In the genomic region with DNA sequence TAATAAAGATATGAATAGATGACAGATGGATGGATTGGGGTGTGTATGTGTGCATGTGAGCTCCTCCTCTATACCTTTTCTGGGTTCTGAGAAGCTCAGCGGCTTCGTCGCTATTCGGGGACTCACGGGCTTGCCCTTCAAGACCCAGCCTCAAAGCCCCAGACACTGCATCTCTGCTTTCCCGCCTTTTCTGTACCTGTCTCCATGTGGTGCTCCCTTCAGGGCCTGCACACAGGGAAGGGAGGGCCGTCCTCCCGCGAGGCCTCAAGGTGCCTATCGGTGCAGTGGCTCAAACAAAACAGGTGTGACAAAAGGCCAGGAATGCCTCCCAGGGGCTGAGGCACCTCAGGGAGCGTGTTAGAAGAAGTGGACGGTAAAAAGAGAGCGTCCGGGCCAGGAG, we compare ENCODE assay signal across 31 cellular contexts. TPM values are rescaled to one million over a fixed set of nuclear protein-coding genes. Genes with fewer than 3 reads are reported as not detected.
DNase-seq lines count a peak whose midpoint lies in the region; ATAC-seq, FAIRE-seq and TF ChIP-seq lines count a peak whose summit lies in the region.
"Had no signal": no experiment of that assay in that cellular context is flagged by ENCODE, and none has a peak within 500 bp of the region (broad histone marks: within the 10 kb centered on the region; RNA-seq: fewer than 3 reads in every experiment).

No MANE protein-coding gene starts in this region.

- H4K20me1 ChIP-seq in K562 (replicated peaks; ENCODE audit: control insufficient read depth, insufficient read depth, low read length) (peaks cover 10% of the 10 kb centered on the region; the same call in 1 of the 2 replicates), neural progenitor cell (ENCODE audit: low read depth) (no peaks in the 10 kb centered on the region)
- H4K20me1 ChIP-seq: BLaER1 had no signal

- POLR2A ChIA-PET in A549 (lab: Yijun Ruan, JAX) (no interaction called here), K562 (lab: Yijun Ruan, JAX) (interaction anchor here (1.0 to 1.1 kb wide), 2 partner anchors 13 to 21 kb away, joined by 3 read pairs; no protein-coding TSS in a partner anchor)

- H2BK5ac ChIP-seq in mesendoderm (ENCODE audit: low read length), result peak overlapping the region; percentile 35

- H4K5ac ChIP-seq in mesendoderm (ENCODE audit: low read length), result no peak overlapping the region

- DNase-seq in A549 (ENCODE audit: low read depth in 1 of 2, low spot score in 1 of 2) (no peak), K562 (ENCODE audit: extremely low read depth in 1 of 4, low spot score in 3 of 4) (no peak), mesendoderm (no peak), upper lobe of right lung (no peak), neural progenitor cell (ENCODE audit: low spot score) (no peak), NCI-H345 (lab: John Stamatoyannopoulos, UW) (no peak)
- DNase-seq: ACHN; BE2C; C1 segment of cervical spinal cord; CD4-positive, alpha-beta memory T cell; CD4-positive, CD25-positive, alpha-beta regulatory T cell; CD8-positive, alpha-beta memory T cell; COR-L47; DMS 273 treated with DMSO at 0.1 percent for 48 hours; DMS153; DMS53; DMS79; DND-41; EL; GDM1 had no signal

- TF ChIP-seq CTCF in A549 (IDR thresholded peaks at IDR 0.05), result no peak
- no peak for TF ChIP-seq CTCF in K562 (IDR thresholded peaks at IDR 0.05 in 2 of 3, conservative IDR thresholded peaks at IDR 0.05 in 1 of 3; ENCODE audit: insufficient read depth in 2 of 3, low read depth in 1 of 3, low read length in 3 of 3)
- TF ChIP-seq CTCF in upper lobe of right lung (IDR thresholded peaks at IDR 0.05), result no peak
- no peak for TF ChIP-seq CTCF in neural progenitor cell (IDR thresholded peaks at IDR 0.05)

- H2AFZ ChIP-seq in K562 (ENCODE audit: low read depth, low read length), result no peak overlapping the region
- no peak overlapping the region for H2AFZ ChIP-seq in neural progenitor cell (replicated peaks)

- H3K4me1 ChIP-seq in A549, result no peaks in the 10 kb centered on the region
- H3K4me1 ChIP-seq in K562 (replicated peaks in 1 of 2; ENCODE audit: control insufficient read depth in 2 of 2, insufficient read depth in 2 of 2, low read length in 2 of 2), result no peaks in the 10 kb centered on the region
- peaks cover 13% of the 10 kb centered on the region for H3K4me1 ChIP-seq in mesendoderm (ENCODE audit: control insufficient read depth, low read depth, low read length)
- H3K4me1 ChIP-seq in upper lobe of right lung, result no peaks in the 10 kb centered on the region
- peaks cover 8% of the 10 kb centered on the region for H3K4me1 ChIP-seq in neural progenitor cell

- H3K18ac ChIP-seq in mesendoderm (ENCODE audit: low read length), result no peak overlapping the region

- CTCF ChIA-PET in A549 (lab: Yijun Ruan, JAX), result interaction anchor here (0.9 to 17.2 kb wide), 12 partner anchors 12 to 636 kb away, joined by 3 to 368 read pairs (median 4); a partner anchor contains a TSS
- CTCF ChIA-PET in K562 (lab: Yijun Ruan, JAX; ENCODE audit: low intra/inter-chr PET ratio), result no interaction called here

- no peaks in the 10 kb centered on the region for H3K36me3 Mint-ChIP-seq in neural progenitor cell
- H3K36me3 Mint-ChIP-seq: CD14-positive monocyte; CD4-positive, alpha-beta memory T cell; CD4-positive, CD25-positive, alpha-beta regulatory T cell; CD8-positive, alpha-beta memory T cell had no signal

- ATAC-seq in A549, result no peak
- ATAC-seq in K562, result no peak
- no peak for ATAC-seq in upper lobe of right lung
- ATAC-seq: GM12878 had no signal

- H3K9me1 ChIP-seq in K562 (ENCODE audit: control insufficient read depth, insufficient read depth, low read length), result no peaks in the 10 kb centered on the region

- in situ Hi-C loops in K562 (cut with MboI), result no loop called here

- H3K9ac ChIP-seq in K562 (ENCODE audit: insufficient read depth in 1 of 2, low read depth in 2 of 2, low read length in 2 of 2), result 0 out of 4 replicates have a peak overlapping the region, but pooled peaks of 1 of the 2 experiments have one; percentile 6
- H3K9ac ChIP-seq in mesendoderm (ENCODE audit: low read length), result no peak overlapping the region
- no peak overlapping the region for H3K9ac ChIP-seq in neural progenitor cell
- H3K9ac ChIP-seq: BLaER1 had no signal

- H3K27ac Mint-ChIP-seq in neural progenitor cell, result no peak overlapping the region
- H3K27ac Mint-ChIP-seq: CD14-positive monocyte; CD4-positive, CD25-positive, alpha-beta regulatory T cell had no signal

- H3K23ac ChIP-seq in mesendoderm (ENCODE audit: low read length), result no peak overlapping the region

- no peak for FAIRE-seq in A549 (lab: Jason Lieb, UNC)
- FAIRE-seq in K562 (lab: Jason Lieb, UNC), result no peak
- FAIRE-seq: GM12878, GM12892, GM18507 had no signal

- no peak overlapping the region for H2BK15ac ChIP-seq in mesendoderm (replicated peaks; ENCODE audit: low read depth)

- intact Hi-C loops in K562 (cut with micrococcal nuclease), result no loop called here
- intact Hi-C loops in upper lobe of right lung (cut with DNase I), result no loop called here

- TF ChIP-seq RAD21 in A549 (conservative IDR thresholded peaks at IDR 0.05 in 1 of 2, IDR thresholded peaks at IDR 0.05 in 1 of 2) (no peak), K562 (CRISPR knock-in tag; conservative IDR thresholded peaks at IDR 0.05 in 1 of 2, IDR thresholded peaks at IDR 0.05 in 1 of 2) (no peak)

- no peaks in the 10 kb centered on the region for H3K36me3 ChIP-seq in K562 (ENCODE audit: control insufficient read depth, insufficient read depth, low read length)
- no peaks in the 10 kb centered on the region for H3K36me3 ChIP-seq in mesendoderm (ENCODE audit: control insufficient read depth, insufficient read depth, low read length)
- no peaks in the 10 kb centered on the region for H3K36me3 ChIP-seq in upper lobe of right lung
- no peaks in the 10 kb centered on the region for H3K36me3 ChIP-seq in neural progenitor cell
- H3K36me3 ChIP-seq: BE2C, BLaER1 had no signal

- no peaks in the 10 kb centered on the region for H3K79me2 ChIP-seq in K562 (ENCODE audit: control insufficient read depth, insufficient read depth, low read length)
- no peaks in the 10 kb centered on the region for H3K79me2 ChIP-seq in mesendoderm (ENCODE audit: control insufficient read depth, insufficient read depth, low read length)
- no peaks in the 10 kb centered on the region for H3K79me2 ChIP-seq in neural progenitor cell (ENCODE audit: low read depth)

- no peaks in the 10 kb centered on the region for H3K79me1 ChIP-seq in mesendoderm (ENCODE audit: low read length)

- 81% methylated on average over 14 of the region's 14 CpGs for WGBS in A549 (ENCODE audit: missing lambda C conversion rate)
- 14% methylated on average over 14 of the region's 14 CpGs for WGBS in K562 (ENCODE audit: insufficient coverage, low coverage, missing lambda C conversion rate)
- no CpG with 5 or more reads among the region's 14 CpGs for whole genome bisulfite sequencing in mesendoderm (ENCODE audit: extremely low coverage, insufficient coverage, low lambda C conversion rate)

- H3K4me2 ChIP-seq in A549 (no peak overlapping the region), K562 (ENCODE audit: insufficient read depth, low read length) (no peak overlapping the region), mesendoderm (ENCODE audit: low read length) (no peak overlapping the region), neural progenitor cell (no peak overlapping the region)
- H3K4me2 ChIP-seq: BLaER1 had no signal

- no peaks in the 10 kb centered on the region for H3F3A ChIP-seq in neural progenitor cell (ENCODE audit: low read depth)

- peaks cover 4% of the 10 kb centered on the region for H3K27me3 Mint-ChIP-seq in neural progenitor cell (ENCODE audit: insufficient read depth, low read depth)
- H3K27me3 Mint-ChIP-seq: CD4-positive, alpha-beta memory T cell; CD4-positive, CD25-positive, alpha-beta regulatory T cell had no signal

- H2AK5ac ChIP-seq in mesendoderm (ENCODE audit: low read length), result peak overlapping the region; percentile 97

- H3K4me3 ChIP-seq in A549 (no peak overlapping the region), K562 (no peak overlapping the region), mesendoderm (ENCODE audit: low read length) (no peak overlapping the region), upper lobe of right lung (no peak overlapping the region), neural progenitor cell (no peak overlapping the region)
- H3K4me3 ChIP-seq: BLaER1, GM12878 had no signal

- H3K56ac ChIP-seq in mesendoderm (ENCODE audit: low read length), result no peak overlapping the region

- H3K27me3 ChIP-seq in K562 (ENCODE audit: control insufficient read depth in 2 of 2, insufficient read depth in 2 of 2, low read length in 2 of 2), result peaks cover 7 to 20% of the 10 kb centered on the region in 2 experiments; a peak in 4 of 5 replicates
- H3K27me3 ChIP-seq in mesendoderm (ENCODE audit: insufficient read depth, low read length, poor library complexity), result no peaks in the 10 kb centered on the region
- H3K27me3 ChIP-seq in upper lobe of right lung, result no peaks in the 10 kb centered on the region
- no peaks in the 10 kb centered on the region for H3K27me3 ChIP-seq in neural progenitor cell
- H3K27me3 ChIP-seq: BE2C, BLaER1 had no signal

- no peaks in the 10 kb centered on the region for H3K4me1 Mint-ChIP-seq in neural progenitor cell
- H3K4me1 Mint-ChIP-seq: CD4-positive, alpha-beta memory T cell; CD8-positive, alpha-beta memory T cell had no signal

- no peak overlapping the region for H3K4me3 Mint-ChIP-seq in neural progenitor cell
- H3K4me3 Mint-ChIP-seq: CD14-positive monocyte; CD4-positive, alpha-beta memory T cell; CD4-positive, CD25-positive, alpha-beta regulatory T cell; CD8-positive, alpha-beta memory T cell had no signal

- no peak overlapping the region for H3K4ac ChIP-seq in mesendoderm (ENCODE audit: low read depth, low read length)

- H3K9me3 Mint-ChIP-seq in neural progenitor cell, result no peaks in the 10 kb centered on the region
- H3K9me3 Mint-ChIP-seq: CD14-positive monocyte; CD8-positive, alpha-beta memory T cell had no signal

- BruUV-seq in K562 (replicated peaks; lab: Mats Ljungman, UMichigan), result no TSS peak

- H3K27ac ChIP-seq in A549, result no peak overlapping the region
- H3K27ac ChIP-seq in K562 (ENCODE audit: extremely low read depth, low read depth, low read length), result no peak overlapping the region
- H3K27ac ChIP-seq in mesendoderm (ENCODE audit: low read depth, low read length), result no peak overlapping the region
- no peak overlapping the region for H3K27ac ChIP-seq in upper lobe of right lung
- no peak overlapping the region for H3K27ac ChIP-seq in neural progenitor cell
- H3K27ac ChIP-seq: 22Rv1, BLaER1 had no signal

- no peak overlapping the region for H2BK120ac ChIP-seq in mesendoderm (ENCODE audit: low read depth, low read length)

- TF ChIP-seq EP300 in A549 (IDR thresholded peaks at IDR 0.05), result no peak
- no peak for TF ChIP-seq EP300 in K562 (IDR thresholded peaks at IDR 0.05; ENCODE audit: low read length)

- TF ChIP-seq POLR2A in A549 (IDR thresholded peaks at IDR 0.05; ENCODE audit: low read length), result no peak
- no peak for TF ChIP-seq POLR2A in K562 (conservative IDR thresholded peaks at IDR 0.05)

- no peaks in the 10 kb centered on the region for H3K9me3 ChIP-seq in A549
- no peaks in the 10 kb centered on the region for H3K9me3 ChIP-seq in K562 (replicated peaks; ENCODE audit: control insufficient read depth, insufficient read depth, low read depth, low read length)
- no peaks in the 10 kb centered on the region for H3K9me3 ChIP-seq in upper lobe of right lung
- H3K9me3 ChIP-seq in neural progenitor cell (ENCODE audit: low read depth), result no peaks in the 10 kb centered on the region
- H3K9me3 ChIP-seq: BE2C, BLaER1 had no signal

- H4K8ac ChIP-seq in mesendoderm (ENCODE audit: low read depth, low read length), result no peak overlapping the region

RNA-seq across cellular contexts. Expression of a gene that starts 16.2 kb away (rescaled TPM):
- polyA plus RNA-seq in A549 (2011; rRNA removed) (not detected in 2 replicates), A549 (2017; fragmentation: RNase III; extraction: RNeasy Plus Mini Kit Qiagen cat#74134 plus additional on column Dnase treatment) (not detected in 3 replicates), K562 (2011; rRNA removed) (not detected in 2 replicates), K562 (2014; fragmentation: Illumina TruSeq; extraction: Trizol) (not detected in 2 replicates), K562 (2014; fragmentation: Nextera tagmentation; extraction: Ambion mirVana) (not detected), K562 (2014; rRNA removed) (not detected in 2 replicates)
- polyA plus RNA-seq in A549 (2012; cell fraction: cytosol; rRNA removed), result not detected in 2 replicates
- not detected in 2 replicates for polyA plus RNA-seq in A549 (2012; cell fraction: nucleus; rRNA removed)
- polyA minus RNA-seq in A549 (2011; rRNA and poly(A)+ RNA removed), result not detected in 2 replicates
- total RNA-seq in K562 (2011; cell fraction: chromatin; rRNA removed; ENCODE audit: low replicate concordance), result not detected in 2 replicates
- not detected in 2 replicates for total RNA-seq in K562 (2011; cell fraction: nucleolus; rRNA removed)
- total RNA-seq in K562 (2011; cell fraction: nucleoplasm; rRNA removed), result not detected in 2 replicates
- total RNA-seq in K562 (2014; rRNA removed) (not detected in 2 replicates), K562 (2014; rRNA removed; fragmentation: Illumina TruSeq; extraction: Trizol) (not detected in 2 replicates), K562 (2015; rRNA removed; fragmentation: Illumina TruSeq; extraction: Trizol) (not detected in 2 replicates), K562 (2021) (not detected in 2 replicates), upper lobe of right lung (not detected), neural progenitor cell (ENCODE audit: low replicate concordance) (not detected in 2 replicates)
- polyA plus RNA-seq in K562 (2011; cell fraction: cytosol; rRNA removed), result not detected in 2 replicates
- polyA plus RNA-seq in K562 (2011; cell fraction: nucleus; rRNA removed), result not detected in 2 replicates
- polyA plus RNA-seq in K562 (2012), result not detected in 2 replicates
- polyA minus RNA-seq in K562 (2011; rRNA and poly(A)+ RNA removed), result not detected in 2 replicates
- not detected in 2 replicates for polyA minus RNA-seq in K562 (2011; cell fraction: cytosol; rRNA and poly(A)+ RNA removed)
- polyA minus RNA-seq in K562 (2011; cell fraction: nucleus; rRNA and poly(A)+ RNA removed), result not detected in 2 replicates
- 1.7 TPM for polyA plus RNA-seq in mesendoderm (2013, experiment 1 of 2)
- 1.7 TPM for polyA plus RNA-seq in mesendoderm (2013, experiment 2 of 2)
- total RNA-seq: A172; A673; CD4-positive, alpha-beta memory T cell; CD4-positive, CD25-positive, alpha-beta regulatory T cell; CD8-positive, alpha-beta memory T cell; Daoy; G401; GM12878 had no signal
- polyA plus RNA-seq: AG04450; CD14-positive monocyte; CD4-positive, alpha-beta memory T cell; CD4-positive, CD25-positive, alpha-beta regulatory T cell; CD8-positive, alpha-beta memory T cell had no signal

RNA-seq across cellular contexts. Expression of a gene that starts 26.0 kb away (rescaled TPM):
- 0.24 and 0.30 TPM in 2 replicates for polyA plus RNA-seq in A549 (2011; rRNA removed)
- not detected in 2 replicates for polyA plus RNA-seq in A549 (2012; cell fraction: cytosol; rRNA removed)
- polyA plus RNA-seq in A549 (2012; cell fraction: nucleus; rRNA removed), result not detected in 2 replicates
- polyA plus RNA-seq in A549 (2017; fragmentation: RNase III; extraction: RNeasy Plus Mini Kit Qiagen cat#74134 plus additional on column Dnase treatment), result not detected in 3 replicates
- polyA minus RNA-seq in A549 (2011; rRNA and poly(A)+ RNA removed), result 0.12 TPM in 1 of 2 replicates, not detected in the other
- not detected in 2 replicates for total RNA-seq in K562 (2011; cell fraction: chromatin; rRNA removed; ENCODE audit: low replicate concordance)
- not detected in 2 replicates for total RNA-seq in K562 (2011; cell fraction: nucleolus; rRNA removed)
- not detected in 2 replicates for total RNA-seq in K562 (2011; cell fraction: nucleoplasm; rRNA removed)
- total RNA-seq in K562 (2014; rRNA removed), result not detected in 2 replicates
- total RNA-seq in K562 (2014; rRNA removed; fragmentation: Illumina TruSeq; extraction: Trizol), result not detected in 2 replicates
- not detected in 2 replicates for total RNA-seq in K562 (2015; rRNA removed; fragmentation: Illumina TruSeq; extraction: Trizol)
- total RNA-seq in K562 (2021), result not detected in 2 replicates
- not detected in 2 replicates for polyA plus RNA-seq in K562 (2011; rRNA removed)
- polyA plus RNA-seq in K562 (2011; cell fraction: cytosol; rRNA removed), result not detected in 2 replicates
- not detected in 2 replicates for polyA plus RNA-seq in K562 (2011; cell fraction: nucleus; rRNA removed)
- not detected in 2 replicates for polyA plus RNA-seq in K562 (2012)
- polyA plus RNA-seq in K562 (2014; fragmentation: Illumina TruSeq; extraction: Trizol), result not detected in 2 replicates
- not detected for polyA plus RNA-seq in K562 (2014; fragmentation: Nextera tagmentation; extraction: Ambion mirVana)
- not detected in 2 replicates for polyA plus RNA-seq in K562 (2014; rRNA removed)
- not detected in 2 replicates for polyA minus RNA-seq in K562 (2011; rRNA and poly(A)+ RNA removed)
- not detected in 2 replicates for polyA minus RNA-seq in K562 (2011; cell fraction: cytosol; rRNA and poly(A)+ RNA removed)
- not detected in 2 replicates for polyA minus RNA-seq in K562 (2011; cell fraction: nucleus; rRNA and poly(A)+ RNA removed)
- not detected for polyA plus RNA-seq in mesendoderm (2013, experiment 1 of 2)
- not detected for polyA plus RNA-seq in mesendoderm (2013, experiment 2 of 2)
- total RNA-seq in upper lobe of right lung, result 2.6 TPM
- not detected in 2 replicates for total RNA-seq in neural progenitor cell (ENCODE audit: low replicate concordance)
- total RNA-seq: A172; A673; CD4-positive, CD25-positive, alpha-beta regulatory T cell; CD8-positive, alpha-beta memory T cell; Daoy; G401 had no signal
- polyA plus RNA-seq: AG04450; CD4-positive, alpha-beta memory T cell; CD4-positive, CD25-positive, alpha-beta regulatory T cell; CD8-positive, alpha-beta memory T cell had no signal

RNA-seq across cellular contexts. Expression of a gene that starts 39.3 kb away (rescaled TPM):
- polyA plus RNA-seq in A549 (2011; rRNA removed) (18.0 and 21.5 TPM in 2 replicates), A549 (2017; fragmentation: RNase III; extraction: RNeasy Plus Mini Kit Qiagen cat#74134 plus additional on column Dnase treatment) (37.0 to 41.6 TPM (median 40.6 TPM) in 3 replicates), K562 (2011; rRNA removed) (0.36 and 0.65 TPM in 2 replicates), K562 (2014; fragmentation: Illumina TruSeq; extraction: Trizol) (not detected in 2 replicates), K562 (2014; fragmentation: Nextera tagmentation; extraction: Ambion mirVana) (not detected), K562 (2014; rRNA removed) (not detected in 2 replicates)
- 5.7 and 7.9 TPM in 2 replicates for polyA plus RNA-seq in A549 (2012; cell fraction: cytosol; rRNA removed)
- 5.5 and 8.3 TPM in 2 replicates for polyA plus RNA-seq in A549 (2012; cell fraction: nucleus; rRNA removed)
- 8.1 and 12.2 TPM in 2 replicates for polyA minus RNA-seq in A549 (2011; rRNA and poly(A)+ RNA removed)
- 0.42 and 1.5 TPM in 2 replicates for total RNA-seq in K562 (2011; cell fraction: chromatin; rRNA removed; ENCODE audit: low replicate concordance)
- 0.67 TPM in 1 of 2 replicates, not detected in the other for total RNA-seq in K562 (2011; cell fraction: nucleolus; rRNA removed)
- total RNA-seq in K562 (2011; cell fraction: nucleoplasm; rRNA removed), result 1.5 TPM in 1 of 2 replicates, not detected in the other
- total RNA-seq in K562 (2014; rRNA removed) (not detected in 2 replicates), K562 (2014; rRNA removed; fragmentation: Illumina TruSeq; extraction: Trizol) (not detected in 2 replicates), K562 (2015; rRNA removed; fragmentation: Illumina TruSeq; extraction: Trizol) (not detected in 2 replicates), K562 (2021) (0.53 TPM in 1 of 2 replicates, not detected in the other), upper lobe of right lung (79.8 TPM), neural progenitor cell (ENCODE audit: low replicate concordance) (175 and 208 TPM in 2 replicates)
- polyA plus RNA-seq in K562 (2011; cell fraction: cytosol; rRNA removed), result 1.3 and 1.6 TPM in 2 replicates
- polyA plus RNA-seq in K562 (2011; cell fraction: nucleus; rRNA removed), result 0.91 and 2.1 TPM in 2 replicates
- polyA plus RNA-seq in K562 (2012), result 0.53 and 2.7 TPM in 2 replicates
- polyA minus RNA-seq in K562 (2011; rRNA and poly(A)+ RNA removed), result not detected in 2 replicates
- polyA minus RNA-seq in K562 (2011; cell fraction: cytosol; rRNA and poly(A)+ RNA removed), result not detected in 2 replicates
- polyA minus RNA-seq in K562 (2011; cell fraction: nucleus; rRNA and poly(A)+ RNA removed), result 0.13 and 0.89 TPM in 2 replicates
- polyA plus RNA-seq in mesendoderm (2013, experiment 1 of 2), result 602 TPM
- 595 TPM for polyA plus RNA-seq in mesendoderm (2013, experiment 2 of 2)
- total RNA-seq: A673; CD4-positive, CD25-positive, alpha-beta regulatory T cell had no signal
- polyA plus RNA-seq: CD14-positive monocyte had no signal

RNA-seq across cellular contexts. Expression of a gene that starts 54.0 kb away (rescaled TPM):
- 0.28 TPM in 2 replicates for polyA plus RNA-seq in A549 (2011; rRNA removed)
- 0.21 and 0.57 TPM in 2 replicates for polyA plus RNA-seq in A549 (2012; cell fraction: cytosol; rRNA removed)
- polyA plus RNA-seq in A549 (2012; cell fraction: nucleus; rRNA removed), result 0.18 and 0.44 TPM in 2 replicates
- polyA plus RNA-seq in A549 (2017; fragmentation: RNase III; extraction: RNeasy Plus Mini Kit Qiagen cat#74134 plus additional on column Dnase treatment), result 0.67 to 1.1 TPM (median 0.89 TPM) in 3 replicates
- polyA minus RNA-seq in A549 (2011; rRNA and poly(A)+ RNA removed), result 0.25 and 0.39 TPM in 2 replicates
- not detected in 2 replicates for total RNA-seq in K562 (2011; cell fraction: chromatin; rRNA removed; ENCODE audit: low replicate concordance)
- total RNA-seq in K562 (2011; cell fraction: nucleolus; rRNA removed), result not detected in 2 replicates
- total RNA-seq in K562 (2011; cell fraction: nucleoplasm; rRNA removed), result not detected in 2 replicates
- 0.05 TPM in 1 of 2 replicates, not detected in the other for total RNA-seq in K562 (2014; rRNA removed)
- not detected in 2 replicates for total RNA-seq in K562 (2014; rRNA removed; fragmentation: Illumina TruSeq; extraction: Trizol)
- not detected in 2 replicates for total RNA-seq in K562 (2015; rRNA removed; fragmentation: Illumina TruSeq; extraction: Trizol)
- not detected in 2 replicates for total RNA-seq in K562 (2021)
- polyA plus RNA-seq in K562 (2011; rRNA removed), result not detected in 2 replicates
- polyA plus RNA-seq in K562 (2011; cell fraction: cytosol; rRNA removed), result not detected in 2 replicates
- not detected in 2 replicates for polyA plus RNA-seq in K562 (2011; cell fraction: nucleus; rRNA removed)
- not detected in 2 replicates for polyA plus RNA-seq in K562 (2012)
- polyA plus RNA-seq in K562 (2014; fragmentation: Illumina TruSeq; extraction: Trizol), result not detected in 2 replicates
- polyA plus RNA-seq in K562 (2014; fragmentation: Nextera tagmentation; extraction: Ambion mirVana), result not detected
- polyA plus RNA-seq in K562 (2014; rRNA removed), result not detected in 2 replicates
- not detected in 2 replicates for polyA minus RNA-seq in K562 (2011; rRNA and poly(A)+ RNA removed)
- not detected in 2 replicates for polyA minus RNA-seq in K562 (2011; cell fraction: cytosol; rRNA and poly(A)+ RNA removed)
- polyA minus RNA-seq in K562 (2011; cell fraction: nucleus; rRNA and poly(A)+ RNA removed), result not detected in 2 replicates
- not detected for polyA plus RNA-seq in mesendoderm (2013, experiment 1 of 2)
- not detected for polyA plus RNA-seq in mesendoderm (2013, experiment 2 of 2)
- not detected for total RNA-seq in upper lobe of right lung
- total RNA-seq in neural progenitor cell (ENCODE audit: low replicate concordance), result not detected in 2 replicates
- total RNA-seq: A172; A673; CD4-positive, alpha-beta memory T cell; CD4-positive, CD25-positive, alpha-beta regulatory T cell; CD8-positive, alpha-beta memory T cell; G401; GM12878 had no signal
- polyA plus RNA-seq: CD14-positive monocyte; CD4-positive, alpha-beta memory T cell; CD4-positive, CD25-positive, alpha-beta regulatory T cell; CD8-positive, alpha-beta memory T cell had no signal

RNA-seq across cellular contexts. Expression of a gene that starts 59.2 kb away (rescaled TPM):
- polyA plus RNA-seq in A549 (2011; rRNA removed) (not detected in 2 replicates), A549 (2017; fragmentation: RNase III; extraction: RNeasy Plus Mini Kit Qiagen cat#74134 plus additional on column Dnase treatment) (not detected in 3 replicates), K562 (2011; rRNA removed) (0.08 TPM in 1 of 2 replicates, not detected in the other), K562 (2014; fragmentation: Illumina TruSeq; extraction: Trizol) (not detected in 2 replicates), K562 (2014; fragmentation: Nextera tagmentation; extraction: Ambion mirVana) (not detected), K562 (2014; rRNA removed) (0.12 TPM in 1 of 2 replicates, not detected in the other)
- 0.03 TPM in 1 of 2 replicates, not detected in the other for polyA plus RNA-seq in A549 (2012; cell fraction: cytosol; rRNA removed)
- polyA plus RNA-seq in A549 (2012; cell fraction: nucleus; rRNA removed), result not detected in 2 replicates
- polyA minus RNA-seq in A549 (2011; rRNA and poly(A)+ RNA removed), result not detected in 2 replicates
- not detected in 2 replicates for total RNA-seq in K562 (2011; cell fraction: chromatin; rRNA removed; ENCODE audit: low replicate concordance)
- total RNA-seq in K562 (2011; cell fraction: nucleolus; rRNA removed), result not detected in 2 replicates
- not detected in 2 replicates for total RNA-seq in K562 (2011; cell fraction: nucleoplasm; rRNA removed)
- total RNA-seq in K562 (2014; rRNA removed) (not detected in 2 replicates), K562 (2014; rRNA removed; fragmentation: Illumina TruSeq; extraction: Trizol) (not detected in 2 replicates), K562 (2015; rRNA removed; fragmentation: Illumina TruSeq; extraction: Trizol) (not detected in 2 replicates), K562 (2021) (not detected in 2 replicates), upper lobe of right lung (not detected), neural progenitor cell (ENCODE audit: low replicate concordance) (not detected in 2 replicates)
- polyA plus RNA-seq in K562 (2011; cell fraction: cytosol; rRNA removed), result not detected in 2 replicates
- not detected in 2 replicates for polyA plus RNA-seq in K562 (2011; cell fraction: nucleus; rRNA removed)
- not detected in 2 replicates for polyA plus RNA-seq in K562 (2012)
- polyA minus RNA-seq in K562 (2011; rRNA and poly(A)+ RNA removed), result not detected in 2 replicates
- polyA minus RNA-seq in K562 (2011; cell fraction: cytosol; rRNA and poly(A)+ RNA removed), result not detected in 2 replicates
- not detected in 2 replicates for polyA minus RNA-seq in K562 (2011; cell fraction: nucleus; rRNA and poly(A)+ RNA removed)
- 0.10 TPM for polyA plus RNA-seq in mesendoderm (2013, experiment 1 of 2)
- 0.03 TPM for polyA plus RNA-seq in mesendoderm (2013, experiment 2 of 2)
- total RNA-seq: A172; A673; CD4-positive, alpha-beta memory T cell; CD4-positive, CD25-positive, alpha-beta regulatory T cell; CD8-positive, alpha-beta memory T cell; Daoy; G401; GM12878 had no signal
- polyA plus RNA-seq: AG04450; CD14-positive monocyte; CD4-positive, alpha-beta memory T cell; CD4-positive, CD25-positive, alpha-beta regulatory T cell; CD8-positive, alpha-beta memory T cell had no signal

Comparison
In these comparisons a context has a peak if more than half of its experiments do, and no peak if none do; other contexts are left out.
1. RNA of a gene that starts 39.3 kb away (total RNA-seq): 175 to 208 TPM in neural progenitor cell and 79.8 TPM in upper lobe of right lung (single experiment); 0.42 to 1.5 TPM in K562; every median in the first group is over 10 times any median in the second.